ENCODE assay signal across 9 cellular contexts in genomic region chr22:40183029-40183581, GRCh38. TPM values are rescaled to one million over a fixed set of nuclear protein-coding genes. Genes with fewer than 3 reads are reported as not detected.
DNase-seq lines count a peak whose midpoint lies in the region; ATAC-seq, FAIRE-seq and TF ChIP-seq lines count a peak whose summit lies in the region.
"Had no signal": no experiment of that assay in that cellular context is flagged by ENCODE, and none has a peak within 500 bp of the region (broad histone marks: within the 10 kb centered on the region; RNA-seq: fewer than 3 reads in every experiment).

No MANE protein-coding gene starts in this region.

- H3K9ac ChIP-seq in K562 (ENCODE audit: insufficient read depth in 1 of 2, low read depth in 2 of 2, low read length in 2 of 2): peak overlapping the region in 1 of 2 experiments; percentile 55; a peak in 3 of 4 replicates

- no peak for TF ChIP-seq EP300 in K562 (IDR thresholded peaks at IDR 0.05; ENCODE audit: low read length)

- TF ChIP-seq POLR2A in K562 (conservative IDR thresholded peaks at IDR 0.05): no peak

- peak overlapping the region; percentile 1; the same call in 1 of the 2 replicates for H3K4me3 ChIP-seq in AG04450 (ENCODE audit: low read depth, low read length)
- peak overlapping the region; percentile 9; the same call in 1 of the 2 replicates for H3K4me3 ChIP-seq in K562
- no peak overlapping the region for H3K4me3 ChIP-seq in thymus (ENCODE audit: low read length)

- H3K79me2 ChIP-seq in K562 (ENCODE audit: control insufficient read depth, insufficient read depth, low read length): peaks cover 100% of the 10 kb centered on the region

- intact Hi-C loops in K562 (cut with micrococcal nuclease): no loop called here

- TF ChIP-seq RAD21 in K562 (CRISPR knock-in tag; conservative IDR thresholded peaks at IDR 0.05 in 1 of 2, IDR thresholded peaks at IDR 0.05 in 1 of 2): no peak

- H3K9me1 ChIP-seq in K562 (ENCODE audit: control insufficient read depth, insufficient read depth, low read length): no peaks in the 10 kb centered on the region

- peak; percentile 23 for ATAC-seq in K562
- no peak for ATAC-seq in HG03280 (IDR thresholded peaks at IDR 0.05; ENCODE audit: unreplicated experiment)

- POLR2A ChIA-PET in AG04450 (lab: Yijun Ruan, JAX): no interaction called here
- POLR2A ChIA-PET in K562 (lab: Yijun Ruan, JAX): no interaction called here

- 0 out of 2 replicates have a peak, but pooled peaks cover 13% of the 10 kb centered on the region for H4K20me1 ChIP-seq in K562 (replicated peaks; ENCODE audit: control insufficient read depth, insufficient read depth, low read length)

- peak overlapping the region; percentile 84 for H3K4me2 ChIP-seq in K562 (ENCODE audit: insufficient read depth, low read length)

- no peak overlapping the region for H3K27ac ChIP-seq in AG04450 (ENCODE audit: low read depth, low read length)
- H3K27ac ChIP-seq in K562 (ENCODE audit: extremely low read depth, low read depth, low read length): peak overlapping the region; percentile 74
- H3K27ac ChIP-seq in thymus (ENCODE audit: low read depth): peak overlapping the region; percentile 36

- H2AFZ ChIP-seq in K562 (ENCODE audit: low read depth, low read length): peak overlapping the region; percentile 9; the same call in 1 of the 2 replicates

- in situ Hi-C loops in KBM-7 (cut with MboI; ENCODE audit: low pct_unique_long_range_greater_than_20kb, low sequenced_read_pairs) (no loop called here), K562 (cut with MboI) (loop anchor here (10.0 kb wide), 2 partner anchors 138 to 648 kb away; partner anchors contain the start of gene RPS19BP1)

- no peak for TF ChIP-seq CTCF in AG04450 (IDR thresholded peaks at IDR 0.05; ENCODE audit: low read depth, low read length)
- no peak for TF ChIP-seq CTCF in K562 (IDR thresholded peaks at IDR 0.05 in 2 of 3, conservative IDR thresholded peaks at IDR 0.05 in 1 of 3; ENCODE audit: insufficient read depth in 2 of 3, low read depth in 1 of 3, low read length in 3 of 3)

- H3K27me3 ChIP-seq in AG04450 (ENCODE audit: control insufficient read depth, insufficient read depth, low read length) (no peaks in the 10 kb centered on the region), K562 (ENCODE audit: control insufficient read depth in 2 of 2, insufficient read depth in 2 of 2, low read length in 2 of 2) (no peaks in the 10 kb centered on the region), thymus (ENCODE audit: control insufficient read depth, insufficient read depth) (no peaks in the 10 kb centered on the region)

- peaks cover 2% of the 10 kb centered on the region; the same call in 1 of the 3 replicates for H3K36me3 ChIP-seq in K562 (ENCODE audit: control insufficient read depth, insufficient read depth, low read length)
- no peaks in the 10 kb centered on the region for H3K36me3 ChIP-seq in thymus (ENCODE audit: control insufficient read depth, insufficient read depth)

- FAIRE-seq in K562 (lab: Jason Lieb, UNC): peak; percentile 61
- FAIRE-seq: GM18507 had no signal

- DNase-seq in AG04450 (ENCODE audit: low read depth, low spot score) (no peak), KBM-7 (peak; percentile 72), K562 (ENCODE audit: extremely low read depth in 1 of 4, low spot score in 3 of 4) (peak in 1 of 4 experiments; percentile 35), left kidney (ENCODE audit: low read depth, low spot score) (peak; percentile 49), NCI-H510A treated with DMSO at 0.1 percent for 48 hours (lab: John Stamatoyannopoulos, UW) (no peak)
- DNase-seq in activated CD4-positive, alpha-beta T cell treated with anti-CD3 and anti-CD28 coated beads, Interleukin-2, amount 50 U/mL, for 4 hours: no peak

- CTCF ChIA-PET in AG04450 (lab: Charles Lee) (interaction anchor here (0.6 kb wide), 1 partner anchor 86 kb away, joined by 5 read pairs; no protein-coding TSS in a partner anchor), K562 (lab: Yijun Ruan, JAX; ENCODE audit: low intra/inter-chr PET ratio) (no interaction called here)

- BruUV-seq in K562 (replicated peaks; lab: Mats Ljungman, UMichigan): no TSS peak

- WGBS in K562 (ENCODE audit: insufficient coverage, low coverage, missing lambda C conversion rate): 0% methylated on average over 8 of the region's 9 CpGs
- 23% methylated on average over 9 of the region's 9 CpGs for WGBS in thymus

- H3K4me1 ChIP-seq in K562 (replicated peaks in 1 of 2; ENCODE audit: control insufficient read depth in 2 of 2, insufficient read depth in 2 of 2, low read length in 2 of 2) (peaks cover 11 to 49% of the 10 kb centered on the region in 2 experiments; a peak in 4 of 5 replicates), thymus (ENCODE audit: control insufficient read depth, insufficient read depth, low read length) (peaks cover 15% of the 10 kb centered on the region)

- no peaks in the 10 kb centered on the region for H3K9me3 ChIP-seq in AG04450 (ENCODE audit: control insufficient read depth, insufficient read depth, low read length)
- H3K9me3 ChIP-seq in K562 (replicated peaks; ENCODE audit: control insufficient read depth, insufficient read depth, low read depth, low read length): no peaks in the 10 kb centered on the region
- H3K9me3 ChIP-seq in thymus (ENCODE audit: control insufficient read depth): no peaks in the 10 kb centered on the region

TF ChIP-seq in K562, 482 proteins besides CTCF, POLR2A, EP300 and RAD21:
- TF ChIP-seq HMBOX1 (IDR thresholded peaks at IDR 0.05) (peak; percentile 35; the same call in 1 of the 2 replicates), RBFOX2 (IDR thresholded peaks at IDR 0.05; ENCODE audit: low read depth, low read length) (no peak), ZSCAN29 (IDR thresholded peaks at IDR 0.05) (peak; percentile 55; the same call in 1 of the 2 replicates)

RNA-seq across cellular contexts. Expression of gene TNRC6B, which starts 5.4 kb away (rescaled TPM):
- polyA plus RNA-seq in AG04450 (2011; rRNA removed) (6.6 and 7.6 TPM in 2 replicates), K562 (2011; rRNA removed) (5.8 and 7.4 TPM in 2 replicates), K562 (2014; fragmentation: Illumina TruSeq; extraction: Trizol) (5.3 and 5.8 TPM in 2 replicates), K562 (2014; fragmentation: Nextera tagmentation; extraction: Ambion mirVana) (10 to 100 TPM in 1 of 2 experiments, under 1 TPM in 1; 0.96 to 14.7 TPM), K562 (2014; rRNA removed) (6.9 and 7.3 TPM in 2 replicates), thymus (13.3 TPM)
- polyA minus RNA-seq in AG04450 (2011; rRNA and poly(A)+ RNA removed): 40.2 and 43.1 TPM in 2 replicates
- 39.3 and 85.7 TPM in 2 replicates for total RNA-seq in K562 (2011; cell fraction: chromatin; rRNA removed; ENCODE audit: low replicate concordance)
- 26.1 and 28.3 TPM in 2 replicates for total RNA-seq in K562 (2011; cell fraction: nucleolus; rRNA removed)
- total RNA-seq in K562 (2011; cell fraction: nucleoplasm; rRNA removed): 39.1 and 62.4 TPM in 2 replicates
- total RNA-seq in K562 (2014; rRNA removed) (7.4 and 11.0 TPM in 2 replicates), K562 (2014; rRNA removed; fragmentation: Illumina TruSeq; extraction: Trizol) (10.8 and 13.7 TPM in 2 replicates), K562 (2015; rRNA removed; fragmentation: Illumina TruSeq; extraction: Trizol) (10.3 and 11.5 TPM in 2 replicates), K562 (2021) (17.6 and 18.8 TPM in 2 replicates)
- polyA plus RNA-seq in K562 (2011; cell fraction: cytosol; rRNA removed): 6.8 and 7.2 TPM in 2 replicates
- polyA plus RNA-seq in K562 (2011; cell fraction: nucleus; rRNA removed): 10.6 and 12.9 TPM in 2 replicates
- 3.8 and 6.0 TPM in 2 replicates for polyA plus RNA-seq in K562 (2012)
- 20.1 and 24.7 TPM in 2 replicates for polyA minus RNA-seq in K562 (2011; rRNA and poly(A)+ RNA removed)
- polyA minus RNA-seq in K562 (2011; cell fraction: cytosol; rRNA and poly(A)+ RNA removed): 9.8 and 11.2 TPM in 2 replicates
- polyA minus RNA-seq in K562 (2011; cell fraction: nucleus; rRNA and poly(A)+ RNA removed): 13.3 and 30.9 TPM in 2 replicates

Comparison
In these comparisons a context has a peak if more than half of its experiments do, and no peak if none do; other contexts are left out.
1. DNase-seq: peak in KBM-7 (single experiment) and left kidney (single experiment); none in AG04450 (single experiment), activated CD4-positive, alpha-beta T cell treated with anti-CD3 and anti-CD28 coated beads, Interleukin-2, amount 50 U/mL, for 4 hours (0 of 2) and NCI-H510A treated with DMSO at 0.1 percent for 48 hours (single experiment).